Comparison of ENCODE assay signal across 8 cellular contexts in the genomic region with DNA sequence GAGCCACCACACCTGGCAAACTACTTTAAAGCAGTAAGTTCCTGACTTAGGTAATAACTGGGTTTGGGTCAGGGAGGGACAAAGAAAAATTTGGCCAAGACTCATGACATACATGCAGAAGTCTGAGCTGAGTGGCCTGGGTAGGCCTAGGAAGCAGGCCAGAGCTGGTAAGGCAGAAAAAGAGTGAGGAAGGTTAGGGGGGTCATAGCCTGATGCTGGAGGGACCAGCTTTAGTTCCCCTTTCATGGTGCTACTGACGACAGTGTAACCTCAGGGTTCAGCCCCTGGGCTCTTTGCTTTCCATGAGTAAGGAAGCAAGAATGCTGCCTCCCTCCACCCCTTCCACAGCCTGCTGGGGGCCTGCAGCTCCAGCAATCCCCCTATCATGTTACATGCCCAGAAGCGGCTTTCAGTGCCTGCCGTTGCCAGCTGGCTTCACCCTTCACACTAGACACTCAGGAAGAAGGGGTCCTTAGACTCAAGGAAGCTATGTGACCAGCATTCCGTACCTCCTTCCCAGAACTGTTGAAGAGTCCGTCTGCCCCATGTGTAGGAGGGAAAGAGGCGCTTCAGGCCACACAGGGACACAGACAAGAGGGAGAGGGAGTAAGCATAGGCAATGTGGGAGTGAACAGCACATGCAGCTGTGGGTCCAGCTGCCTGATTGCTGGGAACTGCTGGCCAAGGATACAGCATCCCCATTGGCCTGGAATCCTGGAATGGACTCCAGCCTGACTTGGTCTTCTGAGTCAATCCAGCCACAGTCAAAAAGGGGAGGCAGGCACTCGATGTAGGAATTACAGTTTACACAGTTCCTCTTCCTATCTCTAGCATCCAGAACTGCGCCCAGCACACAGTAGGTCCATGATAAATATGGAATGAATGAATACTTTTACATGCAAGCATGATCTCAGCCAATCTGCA. TPM values are rescaled to one million over a fixed set of nuclear protein-coding genes. Genes with fewer than 3 reads are reported as not detected.
A peak's percentile ranks its signal among the peaks of the same experiment; 100 is the strongest.
DNase-seq lines count a peak whose midpoint lies in the region; ATAC-seq lines count a peak whose summit lies in the region.

No MANE protein-coding gene starts in this region.

- peaks cover 14% of the 10 kb centered on the region for H3K27me3 Mint-ChIP-seq in activated T-helper 17 cell treated with anti-CD3 and anti-CD28 coated beads, Interleukin-2, amount 50 U/mL, for 72 hours

- H3K27ac ChIP-seq in HUES6 (ENCODE audit: low read depth, low read length) (peak overlapping the region; percentile 64; the same call in 1 of the 2 replicates), right cardiac atrium (ENCODE audit: low read length) (peak overlapping the region; percentile 81), skin epidermis (peak overlapping the region in 20 of 21 experiments; percentile 22 to 94 (median 75))

- peak overlapping the region; percentile 27; the same call in 1 of the 2 replicates for H3K4me3 ChIP-seq in HUES6 (ENCODE audit: low read depth, low read length)
- no peak overlapping the region for H3K4me3 ChIP-seq in right cardiac atrium (ENCODE audit: low read length)
- no peak overlapping the region for H3K4me3 ChIP-seq in skin epidermis

- H3K27me3 ChIP-seq in HUES6 (ENCODE audit: control insufficient read depth, insufficient read depth, low read length): peaks cover 23% of the 10 kb centered on the region
- H3K27me3 ChIP-seq in right cardiac atrium (ENCODE audit: control insufficient read depth, insufficient read depth): no peaks in the 10 kb centered on the region

- no peaks in the 10 kb centered on the region for H3K9me3 Mint-ChIP-seq in activated T-helper 17 cell treated with anti-CD3 and anti-CD28 coated beads, Interleukin-2, amount 50 U/mL, for 72 hours

- H3K9me3 ChIP-seq in HUES6 (ENCODE audit: control insufficient read depth, insufficient read depth, low read depth, low read length): no peaks in the 10 kb centered on the region
- H3K9me3 ChIP-seq in right cardiac atrium (ENCODE audit: control insufficient read depth, low read length): no peaks in the 10 kb centered on the region

- ATAC-seq in activated T-helper 17 cell treated with anti-CD3 and anti-CD28 coated beads, Interleukin-2, amount 50 U/mL, for 72 hours (replicated peaks): no peak
- peak; percentile 81 to 87 for ATAC-seq in right cardiac atrium

- H3K9ac ChIP-seq in HUES6 (ENCODE audit: low read length): peak overlapping the region; percentile 61

- no peaks in the 10 kb centered on the region for H3K36me3 Mint-ChIP-seq in activated T-helper 17 cell treated with anti-CD3 and anti-CD28 coated beads, Interleukin-2, amount 50 U/mL, for 72 hours (ENCODE audit: low read depth)

- peaks cover 10% of the 10 kb centered on the region for H3K4me1 Mint-ChIP-seq in activated T-helper 17 cell treated with anti-CD3 and anti-CD28 coated beads, Interleukin-2, amount 50 U/mL, for 72 hours

- H3K27ac Mint-ChIP-seq in activated T-helper 17 cell treated with anti-CD3 and anti-CD28 coated beads, Interleukin-2, amount 50 U/mL, for 72 hours: peak overlapping the region; percentile 54

- no peaks in the 10 kb centered on the region for H3K36me3 ChIP-seq in HUES6 (ENCODE audit: control insufficient read depth, insufficient read depth, low read length)

- DNase-seq in A172 (ENCODE audit: low spot score): peak; percentile 97
- DNase-seq in right cardiac atrium: peak; percentile 83 to 89 (median 86)
- no peak for DNase-seq in stimulated activated CD4-positive, alpha-beta T cell treated with anti-CD3 and anti-CD28 coated beads, Interleukin-1b, Interleukin-23, amount 100 ng/mL, for 48 hours
- no peak for DNase-seq in hippocampal formation (lab: John Stamatoyannopoulos, UW)
- no peak for DNase-seq in cerebellum (ENCODE audit: low spot score)

- 26% methylated on average over 8 of the region's 8 CpGs for WGBS in right cardiac atrium

- intact Hi-C loops in right cardiac atrium (cut with DNase I): no loop called here

- H3K4me1 ChIP-seq in HUES6 (ENCODE audit: control insufficient read depth, insufficient read depth, low read length) (peaks cover 51% of the 10 kb centered on the region), right cardiac atrium (ENCODE audit: control insufficient read depth, insufficient read depth, low read length) (peaks cover 16% of the 10 kb centered on the region)

- H3K4me3 Mint-ChIP-seq in activated T-helper 17 cell treated with anti-CD3 and anti-CD28 coated beads, Interleukin-2, amount 50 U/mL, for 72 hours: no peak overlapping the region

RNA-seq across cellular contexts. Expression of gene PLAU, which starts 4.1 kb away (rescaled TPM):
- total RNA-seq in A172 (2014; rRNA removed; shearing (Covaris generic)): 6.7 and 8.9 TPM in 2 replicates
- under 1 TPM; 0.37 to 0.67 TPM for total RNA-seq in activated T-helper 17 cell treated with anti-CD3 and anti-CD28 coated beads, Interleukin-2, amount 50 U/mL, for 72 hours
- total RNA-seq in right cardiac atrium (1 to 10 TPM; 4.8 to 7.1 (median 5.6) TPM), cerebellum (1.00 TPM)
- 7.0 TPM for polyA plus RNA-seq in right cardiac atrium

RNA-seq across cellular contexts. Expression of gene CAMK2G, which starts 32.4 kb away (rescaled TPM):
- 36.6 and 38.5 TPM in 2 replicates for total RNA-seq in A172 (2014; rRNA removed; shearing (Covaris generic))
- 10 to 100 TPM; 19.5 to 23.2 TPM for total RNA-seq in activated T-helper 17 cell treated with anti-CD3 and anti-CD28 coated beads, Interleukin-2, amount 50 U/mL, for 72 hours
- total RNA-seq in right cardiac atrium: 10 to 100 TPM; 10.0 to 18.2 (median 13.7) TPM
- 7.3 TPM for polyA plus RNA-seq in right cardiac atrium
- total RNA-seq in cerebellum: 35.9 TPM

Comparison
In these comparisons a context has a peak if more than half of its experiments do, and no peak if none do; other contexts are left out.
1. DNase-seq: peak in A172 (single experiment) and right cardiac atrium (3 of 3); none in stimulated activated CD4-positive, alpha-beta T cell treated with anti-CD3 and anti-CD28 coated beads, Interleukin-1b, Interleukin-23, amount 100 ng/mL, for 48 hours (single experiment), hippocampal formation (0 of 2) and cerebellum (single experiment).
2. Peak in every context shown above with its lines, with median percentiles within 50 percentile points of each other: H3K27ac ChIP-seq.